In the genomic region with DNA sequence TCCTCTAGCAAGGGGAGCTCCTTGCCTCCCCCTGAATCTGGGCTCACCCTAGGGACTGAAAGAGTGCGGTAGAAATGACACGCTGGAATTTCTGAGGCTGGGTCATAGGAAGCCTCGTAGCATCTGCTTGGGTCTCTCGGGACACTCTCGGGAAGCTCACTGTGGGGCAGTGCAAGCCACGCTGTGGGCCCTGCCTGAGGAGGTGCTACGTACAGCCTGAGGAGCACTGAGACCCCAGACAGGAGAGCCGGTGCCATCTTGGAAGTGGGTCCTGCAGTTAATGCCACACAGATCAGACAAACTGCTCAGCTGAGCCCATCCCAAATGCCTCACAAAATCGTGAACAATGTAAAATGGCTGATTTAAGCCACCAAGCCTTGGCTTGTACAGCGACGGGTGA, we compare ENCODE assay signal across 1 cellular context.
TF ChIP-seq lines count a peak whose summit lies in the region.

No MANE protein-coding gene starts in this region.

TF ChIP-seq in HepG2, 621 proteins besides CTCF, POLR2A, EP300 and RAD21:
- no peak for TF ChIP-seq ASH2L (IDR thresholded peaks at IDR 0.05; ENCODE audit: insufficient read length, low read depth, low read length)
- TF ChIP-seq PHF20 (CRISPR knock-in tag; IDR thresholded peaks at IDR 0.05) = no peak
- TF ChIP-seq ZNF564 (CRISPR knock-in tag; IDR thresholded peaks at IDR 0.05) = no peak
- TF ChIP-seq, protein P1, sequence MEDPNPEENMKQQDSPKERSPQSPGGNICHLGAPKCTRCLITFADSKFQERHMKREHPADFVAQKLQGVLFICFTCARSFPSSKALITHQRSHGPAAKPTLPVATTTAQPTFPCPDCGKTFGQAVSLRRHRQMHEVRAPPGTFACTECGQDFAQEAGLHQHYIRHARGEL (CRISPR knock-in tag; IDR thresholded peaks at IDR 0.05) = no peak
- TF ChIP-seq TAF1 (CRISPR knock-in tag; IDR thresholded peaks at IDR 0.05) = no peak
- TF ChIP-seq, protein P2, sequence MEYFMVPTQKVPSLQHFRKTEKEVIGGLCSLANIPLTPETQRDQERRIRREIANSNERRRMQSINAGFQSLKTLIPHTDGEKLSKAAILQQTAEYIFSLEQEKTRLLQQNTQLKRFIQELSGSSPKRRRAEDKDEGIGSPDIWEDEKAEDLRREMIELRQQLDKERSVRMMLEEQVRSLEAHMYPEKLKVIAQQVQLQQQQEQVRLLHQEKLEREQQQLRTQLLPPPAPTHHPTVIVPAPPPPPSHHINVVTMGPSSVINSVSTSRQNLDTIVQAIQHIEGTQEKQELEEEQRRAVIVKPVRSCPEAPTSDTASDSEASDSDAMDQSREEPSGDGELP (IDR thresholded peaks at IDR 0.05; ENCODE audit: borderline replicate concordance, low read depth) = no peak
- no peak for TF ChIP-seq ZFAT (CRISPR knock-in tag; conservative IDR thresholded peaks at IDR 0.05)
- TF ChIP-seq, protein P3, sequence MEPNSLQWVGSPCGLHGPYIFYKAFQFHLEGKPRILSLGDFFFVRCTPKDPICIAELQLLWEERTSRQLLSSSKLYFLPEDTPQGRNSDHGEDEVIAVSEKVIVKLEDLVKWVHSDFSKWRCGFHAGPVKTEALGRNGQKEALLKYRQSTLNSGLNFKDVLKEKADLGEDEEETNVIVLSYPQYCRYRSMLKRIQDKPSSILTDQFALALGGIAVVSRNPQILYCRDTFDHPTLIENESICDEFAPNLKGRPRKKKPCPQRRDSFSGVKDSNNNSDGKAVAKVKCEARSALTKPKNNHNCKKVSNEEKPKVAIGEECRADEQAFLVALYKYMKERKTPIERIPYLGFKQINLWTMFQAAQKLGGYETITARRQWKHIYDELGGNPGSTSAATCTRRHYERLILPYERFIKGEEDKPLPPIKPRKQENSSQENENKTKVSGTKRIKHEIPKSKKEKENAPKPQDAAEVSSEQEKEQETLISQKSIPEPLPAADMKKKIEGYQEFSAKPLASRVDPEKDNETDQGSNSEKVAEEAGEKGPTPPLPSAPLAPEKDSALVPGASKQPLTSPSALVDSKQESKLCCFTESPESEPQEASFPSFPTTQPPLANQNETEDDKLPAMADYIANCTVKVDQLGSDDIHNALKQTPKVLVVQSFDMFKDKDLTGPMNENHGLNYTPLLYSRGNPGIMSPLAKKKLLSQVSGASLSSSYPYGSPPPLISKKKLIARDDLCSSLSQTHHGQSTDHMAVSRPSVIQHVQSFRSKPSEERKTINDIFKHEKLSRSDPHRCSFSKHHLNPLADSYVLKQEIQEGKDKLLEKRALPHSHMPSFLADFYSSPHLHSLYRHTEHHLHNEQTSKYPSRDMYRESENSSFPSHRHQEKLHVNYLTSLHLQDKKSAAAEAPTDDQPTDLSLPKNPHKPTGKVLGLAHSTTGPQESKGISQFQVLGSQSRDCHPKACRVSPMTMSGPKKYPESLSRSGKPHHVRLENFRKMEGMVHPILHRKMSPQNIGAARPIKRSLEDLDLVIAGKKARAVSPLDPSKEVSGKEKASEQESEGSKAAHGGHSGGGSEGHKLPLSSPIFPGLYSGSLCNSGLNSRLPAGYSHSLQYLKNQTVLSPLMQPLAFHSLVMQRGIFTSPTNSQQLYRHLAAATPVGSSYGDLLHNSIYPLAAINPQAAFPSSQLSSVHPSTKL (CRISPR knock-in tag; IDR thresholded peaks at IDR 0.05) = no peak
- TF ChIP-seq ZBTB7B (CRISPR knock-in tag; IDR thresholded peaks at IDR 0.05) = no peak
- TF ChIP-seq REXO4 (CRISPR knock-in tag; IDR thresholded peaks at IDR 0.05; ENCODE audit: borderline replicate concordance) = no peak
- no peak for TF ChIP-seq SUZ12 (IDR thresholded peaks at IDR 0.05; ENCODE audit: low read depth, low read length)
